In the genomic region with DNA sequence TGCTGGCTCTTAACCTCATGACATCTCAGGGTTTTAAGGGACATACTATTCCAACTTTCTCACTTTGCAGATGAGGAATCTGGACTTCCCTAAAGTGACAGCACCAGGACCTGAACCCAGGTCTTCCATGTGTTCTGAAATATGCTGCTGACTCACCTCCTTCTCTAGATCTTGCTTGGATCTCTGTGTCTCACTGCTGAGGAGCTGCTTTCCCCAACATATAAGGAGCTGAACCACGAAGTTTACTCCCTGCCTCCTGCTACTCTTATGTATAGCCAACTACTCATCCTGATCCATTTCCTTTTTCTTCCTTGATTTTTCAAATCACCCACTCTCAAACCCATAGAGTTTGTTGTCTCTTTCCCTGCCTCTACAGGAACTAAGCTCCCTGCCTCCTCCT, we compare ENCODE assay signal across 23 cellular contexts. TPM values are rescaled to one million over a fixed set of nuclear protein-coding genes. Genes with fewer than 3 reads are reported as not detected.
A peak's percentile ranks its signal among the peaks of the same experiment; 100 is the strongest.
DNase-seq lines count a peak whose midpoint lies in the region; ATAC-seq, FAIRE-seq and TF ChIP-seq lines count a peak whose summit lies in the region.
"Had no signal": no experiment of that assay in that cellular context is flagged by ENCODE, and none has a peak within 500 bp of the region (broad histone marks: within the 10 kb centered on the region; RNA-seq: fewer than 3 reads in every experiment).

No MANE protein-coding gene starts in this region.

- intact Hi-C loops in mammary epithelial cell (cut with micrococcal nuclease) = no loop called here
- intact Hi-C loops in MCF 10A (cut with micrococcal nuclease) = no loop called here

- no TSS peak for BruUV-seq in mammary epithelial cell (replicated peaks; lab: Mats Ljungman, UMichigan)
- no TSS peak for BruUV-seq in MCF 10A (replicated peaks; lab: Mats Ljungman, UMichigan)

- H3K4me3 ChIP-seq in mammary epithelial cell (replicated peaks in 1 of 3; ENCODE audit: insufficient read depth in 1 of 3, low read depth in 2 of 3, low read length in 3 of 3) (no peak overlapping the region), SJSA1 (no peak overlapping the region), keratinocyte (ENCODE audit: control insufficient read depth in 2 of 3, extremely low read depth in 1 of 3, insufficient read depth in 2 of 3, low read depth in 1 of 3, low read length in 3 of 3) (no peak overlapping the region)

- H3K9me3 Mint-ChIP-seq in MCF 10A (ENCODE audit: unreplicated experiment) (no peaks in the 10 kb centered on the region), T-cell (no peaks in the 10 kb centered on the region)

- H3K4me1 ChIP-seq in mammary epithelial cell (ENCODE audit: insufficient read depth, low read length) (peaks cover 26% of the 10 kb centered on the region), SJSA1 (replicated peaks) (peaks cover 30% of the 10 kb centered on the region), keratinocyte (ENCODE audit: control insufficient read depth, extremely low read depth, insufficient read depth, low read length) (peaks cover 26% of the 10 kb centered on the region)
- H3K4me1 ChIP-seq: BE2C, Caco-2 had no signal

- no peak for TF ChIP-seq CTCF in mammary epithelial cell (conservative IDR thresholded peaks at IDR 0.05 in 1 of 2, IDR thresholded peaks at IDR 0.05 in 1 of 2; ENCODE audit: extremely low read depth in 1 of 2, insufficient read depth in 1 of 2, low read depth in 1 of 2, low read length in 2 of 2)
- TF ChIP-seq CTCF in MCF 10A (IDR thresholded peaks at IDR 0.05; ENCODE audit: unreplicated experiment) = no peak
- no peak for TF ChIP-seq CTCF in keratinocyte (optimal IDR thresholded peaks at IDR 0.05 in 1 of 3, IDR thresholded peaks at IDR 0.05 in 1 of 3, conservative IDR thresholded peaks at IDR 0.05 in 1 of 3; ENCODE audit: extremely low read depth in 1 of 3, insufficient read depth in 2 of 3, low read length in 3 of 3)

- DNase-seq in mammary epithelial cell (peak; percentile 35), MCF 10A (ENCODE audit: unreplicated experiment) (no peak), SJSA1 (ENCODE audit: low read depth in 1 of 2, low spot score in 2 of 2) (no peak), keratinocyte (ENCODE audit: low read depth, low spot score) (no peak), NCI-H446 treated with DMSO at 0.1 percent for 48 hours (lab: John Stamatoyannopoulos, UW) (no peak), T-cell (no peak)
- DNase-seq: 8988T; BE2C; Caco-2; CD4-positive, CD25-positive, alpha-beta regulatory T cell; H7; Karpas-422; NCI-H1105 treated with DMSO at 0.1 percent for 48 hours; NCI-H1694; NCI-H2081 treated with DMSO at 0.1 percent for 48 hours; NCI-H774; PC-3 had no signal

- H3K36me3 Mint-ChIP-seq in MCF 10A (ENCODE audit: insufficient read depth, unreplicated experiment) (no peaks in the 10 kb centered on the region), T-cell (peaks cover 13% of the 10 kb centered on the region)

- H3K9me1 ChIP-seq in keratinocyte (ENCODE audit: control insufficient read depth, extremely low read depth, insufficient read depth, low read length) = no peaks in the 10 kb centered on the region

- H3K27ac Mint-ChIP-seq in MCF 10A (ENCODE audit: low read depth, unreplicated experiment) (no peak overlapping the region), T-cell (no peak overlapping the region)
- H3K27ac Mint-ChIP-seq: CD4-positive, CD25-positive, alpha-beta regulatory T cell; IgD-negative memory B cell had no signal

- POLR2A ChIA-PET in MCF 10A (lab: Yijun Ruan, JAX) = interaction anchor here (1.0 to 1.9 kb wide), 2 partner anchors 159 to 180 kb away, joined by 4 to 8 read pairs; no protein-coding TSS in a partner anchor
- POLR2A ChIA-PET in T-cell (lab: Charles Lee) = no interaction called here

- H3K4me2 ChIP-seq in mammary epithelial cell (ENCODE audit: insufficient read depth, low read depth, low read length) (no peak overlapping the region), keratinocyte (ENCODE audit: control insufficient read depth, extremely low read depth, insufficient read depth, low read depth, low read length) (no peak overlapping the region)

- peak; percentile 71 for FAIRE-seq in keratinocyte (lab: Jason Lieb, UNC)
- FAIRE-seq: GM12891, HTR-8/SVneo had no signal

- no peaks in the 10 kb centered on the region for H3K79me2 ChIP-seq in mammary epithelial cell (ENCODE audit: insufficient read depth, low read length)
- no peaks in the 10 kb centered on the region for H3K79me2 ChIP-seq in keratinocyte (ENCODE audit: control insufficient read depth, insufficient read depth, low read length)

- H3K9ac ChIP-seq in mammary epithelial cell (ENCODE audit: insufficient read depth, low read length) (no peak overlapping the region), keratinocyte (ENCODE audit: control insufficient read depth, extremely low read depth, insufficient read depth, low read length) (no peak overlapping the region)

- H2AFZ ChIP-seq in mammary epithelial cell (ENCODE audit: low read depth, low read length) (no peak overlapping the region), keratinocyte (ENCODE audit: control insufficient read depth, low read length) (no peak overlapping the region)

- H3K27ac ChIP-seq in mammary epithelial cell (ENCODE audit: insufficient read depth, low read depth, low read length) (peak overlapping the region; percentile 54), SJSA1 (peak overlapping the region; percentile 69), keratinocyte (ENCODE audit: control insufficient read depth, insufficient read depth, low read length) (no peak overlapping the region)
- H3K27ac ChIP-seq: HL-60 had no signal

- H3K9me3 ChIP-seq in mammary epithelial cell (replicated peaks; ENCODE audit: insufficient read depth, low read length) = peaks cover under 1% of the 10 kb centered on the region
- peaks cover under 1% of the 10 kb centered on the region; the same call in 1 of the 2 replicates for H3K9me3 ChIP-seq in SJSA1 (replicated peaks)
- no peaks in the 10 kb centered on the region for H3K9me3 ChIP-seq in keratinocyte (ENCODE audit: control insufficient read depth, low read depth, low read length)
- H3K9me3 ChIP-seq: BE2C, Caco-2 had no signal

- no peaks in the 10 kb centered on the region for H3K27me3 Mint-ChIP-seq in MCF 10A (ENCODE audit: insufficient read depth, unreplicated experiment)
- H3K27me3 Mint-ChIP-seq in T-cell = no peaks in the 10 kb centered on the region
- H3K27me3 Mint-ChIP-seq: CD4-positive, CD25-positive, alpha-beta regulatory T cell; IgD-negative memory B cell had no signal

- H3K4me3 Mint-ChIP-seq in MCF 10A (ENCODE audit: unreplicated experiment) (no peak overlapping the region), T-cell (no peak overlapping the region)
- H3K4me3 Mint-ChIP-seq: CD4-positive, CD25-positive, alpha-beta regulatory T cell; IgD-negative memory B cell had no signal

- H3K4me1 Mint-ChIP-seq in MCF 10A (ENCODE audit: insufficient read depth, unreplicated experiment) = peaks cover 7% of the 10 kb centered on the region
- no peaks in the 10 kb centered on the region for H3K4me1 Mint-ChIP-seq in T-cell
- H3K4me1 Mint-ChIP-seq: CD4-positive, CD25-positive, alpha-beta regulatory T cell; IgD-negative memory B cell had no signal

- H3K27me3 ChIP-seq in mammary epithelial cell (ENCODE audit: insufficient read depth, low read length) = no peaks in the 10 kb centered on the region
- no peaks in the 10 kb centered on the region for H3K27me3 ChIP-seq in SJSA1 (replicated peaks)
- no peaks in the 10 kb centered on the region for H3K27me3 ChIP-seq in keratinocyte (ENCODE audit: control insufficient read depth, extremely low read depth, insufficient read depth, low read length)
- H3K27me3 ChIP-seq: BE2C had no signal

- WGBS in mammary epithelial cell (ENCODE audit: low coverage, missing lambda C conversion rate) = 100% methylated on average over 1 of the region's 1 CpG

- CTCF ChIA-PET in mammary epithelial cell (lab: Charles Lee; ENCODE audit: low non-redundant PET) (no interaction called here), MCF 10A (lab: Yijun Ruan, JAX) (interaction anchor here (1.1 to 1.2 kb wide), 3 partner anchors 9 to 228 kb away, joined by 3 to 5 read pairs (median 5); no protein-coding TSS in a partner anchor), T-cell (lab: Charles Lee) (interaction anchor here (0.7 to 1.2 kb wide), 2 partner anchors 9 to 184 kb away, joined by 3 read pairs; no protein-coding TSS in a partner anchor)

- H3K36me3 ChIP-seq in mammary epithelial cell (ENCODE audit: insufficient read depth, low read length) (no peaks in the 10 kb centered on the region), SJSA1 (no peaks in the 10 kb centered on the region), keratinocyte (ENCODE audit: control insufficient read depth in 2 of 2, extremely low read depth in 1 of 2, insufficient read depth in 2 of 2, low read length in 2 of 2) (no peaks in the 10 kb centered on the region)
- H3K36me3 ChIP-seq: BE2C had no signal

- H4K20me1 ChIP-seq in mammary epithelial cell (ENCODE audit: insufficient read depth, low read length) = no peaks in the 10 kb centered on the region
- H4K20me1 ChIP-seq in keratinocyte (ENCODE audit: control insufficient read depth, extremely low read depth, insufficient read depth, low read length) = no peaks in the 10 kb centered on the region

- dilution Hi-C loops in mammary epithelial cell (cut with HindIII; ENCODE audit: low sequenced_read_pairs) = loop anchor here (25.0 kb wide), 1 partner anchor 172 kb away; no protein-coding TSS in a partner anchor
- dilution Hi-C loops in keratinocyte (cut with MboI; ENCODE audit: extremely low pct_ligation_motif_present, low sequenced_read_pairs) = no loop called here

- in situ Hi-C loops in mammary epithelial cell (cut with MboI; ENCODE audit: low sequenced_read_pairs in 2 of 2) = loop anchor here in 1 of 2 donors (10.0 to 25.0 kb wide), 2 partner anchors 110 to 497 kb away; partner anchors contain the start of genes CNN3 and F3

- ATAC-seq in GM19455 (IDR thresholded peaks at IDR 0.05; ENCODE audit: unreplicated experiment) (no peak), T-cell (replicated peaks in 1 of 4) (no peak), HG03432 (IDR thresholded peaks at IDR 0.05; ENCODE audit: unreplicated experiment) (no peak)
- ATAC-seq: PC-3 had no signal

RNA-seq across cellular contexts. Expression of gene ALG14, which starts 38.2 kb away (rescaled TPM):
- total RNA-seq in mammary epithelial cell (1 to 10 TPM; 1.2 to 6.5 TPM), MCF 10A (2022) (13.0 and 15.5 TPM in 2 replicates), T-cell (1 to 10 TPM in 4 of 5 donors, under 1 TPM in 1; 0.40 to 2.3 (median 1.7) TPM)
- polyA plus RNA-seq in mammary epithelial cell (2.0 TPM), keratinocyte (1.5 to 7.0 TPM (median 4.6 TPM) in 3 replicates)
- polyA minus RNA-seq in mammary epithelial cell (0.31 TPM), keratinocyte (3.8 to 6.6 TPM (median 5.8 TPM) in 3 replicates)
- 1.5 and 2.1 TPM in 2 replicates for total RNA-seq in SJSA1 (2014; rRNA removed; shearing (Covaris generic))
- 0.75 TPM for polyA plus RNA-seq in keratinocyte (2011; ENCODE audit: low read depth)
- polyA plus RNA-seq in keratinocyte (2011; cell fraction: cytosol; rRNA removed) = 1.6 and 2.4 TPM in 2 replicates
- 1.6 and 2.3 TPM in 2 replicates for polyA plus RNA-seq in keratinocyte (2011; cell fraction: nucleus; rRNA removed)
- polyA plus RNA-seq in keratinocyte (2012; ENCODE audit: low replicate concordance) = 2.4 and 3.7 TPM in 2 replicates
- polyA minus RNA-seq in keratinocyte (2011; cell fraction: cytosol; rRNA and poly(A)+ RNA removed) = 3.1 TPM
- polyA minus RNA-seq in keratinocyte (2011; cell fraction: nucleus; rRNA and poly(A)+ RNA removed) = 0.63 and 1.5 TPM in 2 replicates
